ENCODE assay signal across 8 cellular contexts in genomic region chr5:139561655-139562451, GRCh38. TPM values are rescaled to one million over a fixed set of nuclear protein-coding genes. Genes with fewer than 3 reads are reported as not detected.
DNase-seq lines count a peak whose midpoint lies in the region; ATAC-seq, FAIRE-seq and TF ChIP-seq lines count a peak whose summit lies in the region.

No MANE protein-coding gene starts in this region.

- peak in 8 of 10 experiments; percentile 5 to 64 (median 32) for DNase-seq in CD4-positive, alpha-beta T cell
- DNase-seq in T-cell (peak in 14 of 34 experiments; percentile 3 to 56 (median 15)), mammary epithelial cell (peak; percentile 53), keratinocyte (ENCODE audit: low read depth, low spot score) (no peak), NCI-H2196 treated with DMSO at 0.1 percent for 48 hours (lab: John Stamatoyannopoulos, UW; ENCODE audit: unreplicated experiment) (no peak)
- peak; percentile 4 to 35 for DNase-seq in stimulated activated CD4-positive, alpha-beta T cell treated with anti-CD3 and anti-CD28 coated beads, Interleukin-1b, Interleukin-23, amount 100 ng/mL, for 1 hour (ENCODE audit: low read depth in 2 of 2)

- peaks cover 51% of the 10 kb centered on the region for H3K4me1 Mint-ChIP-seq in CD4-positive, alpha-beta T cell (ENCODE audit: low read depth)
- peaks cover 47 to 54% (median 50%) of the 10 kb centered on the region in 3 donors for H3K4me1 Mint-ChIP-seq in T-cell

- H3K4me3 ChIP-seq in mammary epithelial cell (replicated peaks in 1 of 3; ENCODE audit: insufficient read depth in 1 of 3, low read depth in 2 of 3, low read length in 3 of 3) (peak overlapping the region; percentile 69 to 87 (median 75)), keratinocyte (ENCODE audit: control insufficient read depth in 2 of 3, extremely low read depth in 1 of 3, insufficient read depth in 2 of 3, low read depth in 1 of 3, low read length in 3 of 3) (peak overlapping the region; percentile 78 to 95 (median 93))

- no peaks in the 10 kb centered on the region for H3K36me3 ChIP-seq in mammary epithelial cell (ENCODE audit: insufficient read depth, low read length)
- peaks cover 0 to 10% of the 10 kb centered on the region in 2 experiments for H3K36me3 ChIP-seq in keratinocyte (ENCODE audit: control insufficient read depth in 2 of 2, extremely low read depth in 1 of 2, insufficient read depth in 2 of 2, low read length in 2 of 2)

- dilution Hi-C loops in mammary epithelial cell (cut with HindIII; ENCODE audit: low sequenced_read_pairs) (no loop called here), keratinocyte (cut with MboI; ENCODE audit: extremely low pct_ligation_motif_present, low sequenced_read_pairs) (no loop called here)

- H4K20me1 ChIP-seq in mammary epithelial cell (ENCODE audit: insufficient read depth, low read length) (peaks cover 2% of the 10 kb centered on the region), keratinocyte (ENCODE audit: control insufficient read depth, extremely low read depth, insufficient read depth, low read length) (peaks cover 12% of the 10 kb centered on the region)

- H3K27me3 Mint-ChIP-seq in CD4-positive, alpha-beta T cell: no peaks in the 10 kb centered on the region
- H3K27me3 Mint-ChIP-seq in T-cell: no peaks in the 10 kb centered on the region

- no peak for TF ChIP-seq CTCF in CD4-positive, alpha-beta T cell (IDR thresholded peaks at IDR 0.05)
- no peak for TF ChIP-seq CTCF in mammary epithelial cell (conservative IDR thresholded peaks at IDR 0.05 in 1 of 2, IDR thresholded peaks at IDR 0.05 in 1 of 2; ENCODE audit: extremely low read depth in 1 of 2, insufficient read depth in 1 of 2, low read depth in 1 of 2, low read length in 2 of 2)
- TF ChIP-seq CTCF in keratinocyte (optimal IDR thresholded peaks at IDR 0.05 in 1 of 3, IDR thresholded peaks at IDR 0.05 in 1 of 3, conservative IDR thresholded peaks at IDR 0.05 in 1 of 3; ENCODE audit: extremely low read depth in 1 of 3, insufficient read depth in 2 of 3, low read length in 3 of 3): peak in 1 of 3 experiments; percentile 1

- peak overlapping the region; percentile 88 for H3K27ac ChIP-seq in CD4-positive, alpha-beta T cell (ENCODE audit: low read depth, low read length)
- H3K27ac ChIP-seq in mammary epithelial cell (ENCODE audit: insufficient read depth, low read depth, low read length) (peak overlapping the region; percentile 60), keratinocyte (ENCODE audit: control insufficient read depth, insufficient read depth, low read length) (peak overlapping the region; percentile 61)

- H3K9me3 Mint-ChIP-seq in CD4-positive, alpha-beta T cell: no peaks in the 10 kb centered on the region
- no peaks in the 10 kb centered on the region for H3K9me3 Mint-ChIP-seq in T-cell

- in situ Hi-C loops in mammary epithelial cell (cut with MboI; ENCODE audit: low sequenced_read_pairs in 2 of 2): no loop called here

- H3K4me2 ChIP-seq in mammary epithelial cell (ENCODE audit: insufficient read depth, low read depth, low read length): peak overlapping the region; percentile 74
- peak overlapping the region; percentile 91 for H3K4me2 ChIP-seq in keratinocyte (ENCODE audit: control insufficient read depth, extremely low read depth, insufficient read depth, low read depth, low read length)

- H3K9me3 ChIP-seq in CD4-positive, alpha-beta T cell (ENCODE audit: control insufficient read depth, low read length): no peaks in the 10 kb centered on the region
- no peaks in the 10 kb centered on the region for H3K9me3 ChIP-seq in mammary epithelial cell (replicated peaks; ENCODE audit: insufficient read depth, low read length)
- H3K9me3 ChIP-seq in keratinocyte (ENCODE audit: control insufficient read depth, low read depth, low read length): no peaks in the 10 kb centered on the region

- POLR2A ChIA-PET in CD4-positive, alpha-beta T cell (lab: Charles Lee): interaction anchor here (0.6 to 8.9 kb wide), 27 partner anchors 9 to 1115 kb away, joined by 3 to 145 read pairs (median 5); partner anchors contain the start of genes DNAJC18, IK, MATR3 and NDUFA2
- POLR2A ChIA-PET in T-cell (lab: Charles Lee): interaction anchor here (0.6 to 1.4 kb wide), 4 partner anchors 17 to 220 kb away, joined by 3 to 7 read pairs (median 4); no protein-coding TSS in a partner anchor

- H3K27ac Mint-ChIP-seq in CD4-positive, alpha-beta T cell: peak overlapping the region; percentile 92
- H3K27ac Mint-ChIP-seq in T-cell: peak overlapping the region; percentile 96 to 98

- H2AFZ ChIP-seq in mammary epithelial cell (ENCODE audit: low read depth, low read length) (peak overlapping the region; percentile 94), keratinocyte (ENCODE audit: control insufficient read depth, low read length) (peak overlapping the region; percentile 30)

- peak; percentile 5 for ATAC-seq in CD4-positive, alpha-beta T cell (ENCODE audit: poor library complexity)
- ATAC-seq in GM19455 (IDR thresholded peaks at IDR 0.05; ENCODE audit: unreplicated experiment) (peak; percentile 26), HG03521 (IDR thresholded peaks at IDR 0.05; ENCODE audit: unreplicated experiment) (peak; percentile 16), T-cell (replicated peaks in 1 of 4) (peak; percentile 19 to 28 (median 26))

- H3K79me2 ChIP-seq in mammary epithelial cell (ENCODE audit: insufficient read depth, low read length) (peaks cover 55% of the 10 kb centered on the region), keratinocyte (ENCODE audit: control insufficient read depth, insufficient read depth, low read length) (peaks cover 52% of the 10 kb centered on the region)

- intact Hi-C loops in CD4-positive, alpha-beta T cell (cut with DNase I, micrococcal nuclease): loop anchor here (1.0 to 10.0 kb wide), 7 partner anchors 43 to 553 kb away; partner anchors contain the start of genes DNAJC18 (in 1 of the 2), MATR3 (in 1 of the 2), PAIP2 (in 1 of the 2) and PURA (in 1 of the 2)
- intact Hi-C loops in mammary epithelial cell (cut with micrococcal nuclease): loop anchor here (1.0 to 2.0 kb wide), 3 partner anchors 31 to 139 kb away; no protein-coding TSS in a partner anchor

- peaks cover 7% of the 10 kb centered on the region for H3K4me1 ChIP-seq in mammary epithelial cell (ENCODE audit: insufficient read depth, low read length)
- peaks cover 11% of the 10 kb centered on the region for H3K4me1 ChIP-seq in keratinocyte (ENCODE audit: control insufficient read depth, extremely low read depth, insufficient read depth, low read length)

- CTCF ChIA-PET in CD4-positive, alpha-beta T cell (lab: Charles Lee): interaction anchor here (0.8 to 4.5 kb wide), 8 partner anchors 13 to 204 kb away, joined by 3 to 28 read pairs (median 3); no protein-coding TSS in a partner anchor
- CTCF ChIA-PET in T-cell (lab: Charles Lee): interaction anchor here (0.5 to 4.3 kb wide), 11 partner anchors 10 to 257 kb away, joined by 3 to 36 read pairs (median 5); no protein-coding TSS in a partner anchor
- CTCF ChIA-PET in mammary epithelial cell (lab: Charles Lee; ENCODE audit: low non-redundant PET): interaction anchor here (1.0 kb wide), 1 partner anchor 13 kb away, joined by 4 read pairs; no protein-coding TSS in a partner anchor

- H3K36me3 Mint-ChIP-seq in CD4-positive, alpha-beta T cell (ENCODE audit: low read depth): peaks cover 42% of the 10 kb centered on the region
- H3K36me3 Mint-ChIP-seq in T-cell: peaks cover 14% of the 10 kb centered on the region

- FAIRE-seq in keratinocyte (lab: Jason Lieb, UNC): no peak

- no peaks in the 10 kb centered on the region for H3K27me3 ChIP-seq in CD4-positive, alpha-beta T cell (ENCODE audit: control insufficient read depth, insufficient read depth, low read length)
- no peaks in the 10 kb centered on the region for H3K27me3 ChIP-seq in mammary epithelial cell (ENCODE audit: insufficient read depth, low read length)
- no peaks in the 10 kb centered on the region for H3K27me3 ChIP-seq in keratinocyte (ENCODE audit: control insufficient read depth, extremely low read depth, insufficient read depth, low read length)

- H3K9me1 ChIP-seq in keratinocyte (ENCODE audit: control insufficient read depth, extremely low read depth, insufficient read depth, low read length): no peaks in the 10 kb centered on the region

- peak overlapping the region; percentile 99 for H3K4me3 Mint-ChIP-seq in CD4-positive, alpha-beta T cell
- peak overlapping the region; percentile 98 to 99 (median 98) for H3K4me3 Mint-ChIP-seq in T-cell

- no TSS peak for BruUV-seq in mammary epithelial cell (replicated peaks; lab: Mats Ljungman, UMichigan)

- H3K9ac ChIP-seq in mammary epithelial cell (ENCODE audit: insufficient read depth, low read length) (peak overlapping the region; percentile 87), keratinocyte (ENCODE audit: control insufficient read depth, extremely low read depth, insufficient read depth, low read length) (peak overlapping the region; percentile 79)

- WGBS in mammary epithelial cell (ENCODE audit: low coverage, missing lambda C conversion rate): under 1% methylated on average over 19 of the region's 57 CpGs

RNA-seq across cellular contexts. Expression of gene UBE2D2, which starts 0.7 kb away (rescaled TPM):
- 100 to 1,000 TPM; 164 to 174 TPM for total RNA-seq in CD4-positive, alpha-beta T cell
- total RNA-seq in T-cell (100 to 1,000 TPM; 138 to 176 (median 152) TPM), mammary epithelial cell (100 to 1,000 TPM in 1 of 2 donors, 10 to 100 TPM in 1; 47.0 to 141 TPM)
- polyA plus RNA-seq in mammary epithelial cell (40.1 TPM), keratinocyte (49.8 to 127 TPM (median 65.7 TPM) in 3 replicates)
- polyA minus RNA-seq in mammary epithelial cell (66.4 TPM), keratinocyte (22.0 to 75.4 TPM (median 30.1 TPM) in 3 replicates)
- 99.6 TPM for polyA plus RNA-seq in keratinocyte (2011; ENCODE audit: low read depth)
- 57.7 and 135 TPM in 2 replicates for polyA plus RNA-seq in keratinocyte (2011; cell fraction: cytosol; rRNA removed)
- 27.8 and 39.6 TPM in 2 replicates for polyA plus RNA-seq in keratinocyte (2011; cell fraction: nucleus; rRNA removed)
- polyA plus RNA-seq in keratinocyte (2012; ENCODE audit: low replicate concordance): 149 and 178 TPM in 2 replicates
- 54.1 TPM for polyA minus RNA-seq in keratinocyte (2011; cell fraction: cytosol; rRNA and poly(A)+ RNA removed)
- polyA minus RNA-seq in keratinocyte (2011; cell fraction: nucleus; rRNA and poly(A)+ RNA removed): 13.2 and 17.5 TPM in 2 replicates

Comparison
In these comparisons a context has a peak if more than half of its experiments do, and no peak if none do; other contexts are left out.
1. DNase-seq: peak in CD4-positive, alpha-beta T cell (8 of 10), mammary epithelial cell (single experiment) and stimulated activated CD4-positive, alpha-beta T cell treated with anti-CD3 and anti-CD28 coated beads, Interleukin-1b, Interleukin-23, amount 100 ng/mL, for 1 hour (2 of 2); none in keratinocyte (single experiment) and NCI-H2196 treated with DMSO at 0.1 percent for 48 hours (single experiment).
2. Peak in every context shown above with its lines, with median percentiles within 50 percentile points of each other: ATAC-seq and H3K27ac ChIP-seq.